In genomic region chr10:58546722-58547121, GRCh38 we compare ENCODE assay signal across 21 cellular contexts. TPM values are rescaled to one million over a fixed set of nuclear protein-coding genes. Genes with fewer than 3 reads are reported as not detected.
DNase-seq lines count a peak whose midpoint lies in the region; ATAC-seq, FAIRE-seq and TF ChIP-seq lines count a peak whose summit lies in the region.
"Had no signal": no experiment of that assay in that cellular context is flagged by ENCODE, and none has a peak within 500 bp of the region (broad histone marks: within the 10 kb centered on the region; RNA-seq: fewer than 3 reads in every experiment).

No MANE protein-coding gene starts in this region.

- no peaks in the 10 kb centered on the region for H3K9me2 ChIP-seq in GM23248 (ENCODE audit: insufficient read depth)

- no peak overlapping the region for H2AFZ ChIP-seq in GM23248

- H3K4me1 Mint-ChIP-seq in activated CD4-positive, alpha-beta T cell treated with anti-CD3 and anti-CD28 coated beads, Interleukin-2, amount 10 ng/mL, durations not matched to agents 24 days and 14 days: no peaks in the 10 kb centered on the region
- H3K4me1 Mint-ChIP-seq: CD4-positive, alpha-beta memory T cell had no signal

- no peak overlapping the region for H3K27ac Mint-ChIP-seq in activated CD4-positive, alpha-beta T cell treated with anti-CD3 and anti-CD28 coated beads, Interleukin-2, amount 10 ng/mL, durations not matched to agents 24 days and 14 days
- H3K27ac Mint-ChIP-seq: CD14-positive monocyte; CD4-positive, alpha-beta memory T cell had no signal

- no peak overlapping the region for H3K27ac ChIP-seq in GM23248
- no peak overlapping the region for H3K27ac ChIP-seq in dorsolateral prefrontal cortex
- H3K27ac ChIP-seq: BLaER1 had no signal

- H3K9me3 ChIP-seq in GM23248 (ENCODE audit: low read depth): no peaks in the 10 kb centered on the region
- H3K9me3 ChIP-seq: BLaER1 had no signal

- TF ChIP-seq CTCF in AG10803 (conservative IDR thresholded peaks at IDR 0.05; ENCODE audit: low read length): no peak
- no peak for TF ChIP-seq CTCF in omental fat pad (IDR thresholded peaks at IDR 0.05)
- no peak for TF ChIP-seq CTCF in dorsolateral prefrontal cortex (IDR thresholded peaks at IDR 0.05 in 54 of 56, conservative IDR thresholded peaks at IDR 0.05 in 2 of 56; ENCODE audit: low read depth in 1 of 56, partially characterized antibody in 56 of 56)

- peaks cover 5% of the 10 kb centered on the region; the same call in 1 of the 2 replicates for H3K36me3 ChIP-seq in GM23248 (ENCODE audit: low read depth)
- H3K36me3 ChIP-seq: BLaER1 had no signal

- no peaks in the 10 kb centered on the region for H3K27me3 ChIP-seq in GM23248 (replicated peaks; ENCODE audit: insufficient read depth)
- no peaks in the 10 kb centered on the region for H3K27me3 ChIP-seq in dorsolateral prefrontal cortex
- H3K27me3 ChIP-seq: BLaER1 had no signal

- peak overlapping the region; percentile 22 for H3K4me2 ChIP-seq in GM23248 (ENCODE audit: unreplicated experiment)
- H3K4me2 ChIP-seq: BLaER1 had no signal

- H4K20me1 ChIP-seq in GM23248 (ENCODE audit: insufficient read depth): no peaks in the 10 kb centered on the region; the same call in 1 of the 2 replicates
- H4K20me1 ChIP-seq: BLaER1 had no signal

- no peaks in the 10 kb centered on the region for H3K27me3 Mint-ChIP-seq in activated CD4-positive, alpha-beta T cell treated with anti-CD3 and anti-CD28 coated beads, Interleukin-2, amount 10 ng/mL, durations not matched to agents 24 days and 14 days
- H3K27me3 Mint-ChIP-seq: CD4-positive, alpha-beta memory T cell had no signal

- 92 to 93% methylated on average over 2 of the region's 2 CpGs for WGBS in GM23248 (ENCODE audit: low coverage in 1 of 2, low lambda C conversion rate in 2 of 2, missing lambda C conversion rate in 2 of 2), 2 experiments

- H3F3A ChIP-seq in GM23248 (ENCODE audit: insufficient read depth): peaks cover 47% of the 10 kb centered on the region

- no peak overlapping the region for H3K9ac ChIP-seq in GM23248
- H3K9ac ChIP-seq: BLaER1 had no signal

- no peak overlapping the region for H3K4me3 Mint-ChIP-seq in activated CD4-positive, alpha-beta T cell treated with anti-CD3 and anti-CD28 coated beads, Interleukin-2, amount 10 ng/mL, durations not matched to agents 24 days and 14 days
- H3K4me3 Mint-ChIP-seq: CD14-positive monocyte; CD4-positive, alpha-beta memory T cell had no signal

- ATAC-seq in omental fat pad (ENCODE audit: low FRiP score) (peak; percentile 61), HG03342 (IDR thresholded peaks at IDR 0.05; ENCODE audit: unreplicated experiment) (no peak)
- ATAC-seq: K562 had no signal

- peak; percentile 78 for FAIRE-seq in frontal cortex (lab: Jason Lieb, UNC)
- FAIRE-seq: A204.1, GM19239, HTR-8/SVneo, K562 had no signal

- H3K9me3 Mint-ChIP-seq in activated CD4-positive, alpha-beta T cell treated with anti-CD3 and anti-CD28 coated beads, Interleukin-2, amount 10 ng/mL, durations not matched to agents 24 days and 14 days: no peaks in the 10 kb centered on the region
- H3K9me3 Mint-ChIP-seq: CD14-positive monocyte had no signal

- no peaks in the 10 kb centered on the region for H3K36me3 Mint-ChIP-seq in activated CD4-positive, alpha-beta T cell treated with anti-CD3 and anti-CD28 coated beads, Interleukin-2, amount 10 ng/mL, durations not matched to agents 24 days and 14 days (ENCODE audit: low read depth)
- H3K36me3 Mint-ChIP-seq: CD14-positive monocyte; CD4-positive, alpha-beta memory T cell had no signal

- in situ Hi-C loops in GM23248 (cut with MboI): loop anchor here (10.0 kb wide), 1 partner anchor 398 kb away; no protein-coding TSS in a partner anchor

- H3K4me3 ChIP-seq in AG10803 (ENCODE audit: low read length) (no peak overlapping the region), GM23248 (no peak overlapping the region), dorsolateral prefrontal cortex (no peak overlapping the region)
- H3K4me3 ChIP-seq: BLaER1, K562 had no signal

- DNase-seq in AG10803 (ENCODE audit: low read depth) (peak; percentile 14), GM23248 (no peak), frontal cortex (ENCODE audit: low spot score in 2 of 2) (no peak), omental fat pad (ENCODE audit: low spot score) (no peak), dorsolateral prefrontal cortex (no peak), NCI-H2227 (lab: John Stamatoyannopoulos, UW; ENCODE audit: unreplicated experiment) (no peak)
- no peak for DNase-seq in activated CD4-positive, alpha-beta T cell treated with anti-CD3 and anti-CD28 coated beads, Interleukin-2, amount 10 ng/mL, durations not matched to agents 24 days and 14 days
- DNase-seq: Calu3; CD4-positive, alpha-beta memory T cell; DND-41; EL; HCEC 1CT; IMR-90 had no signal

- peaks cover 28% of the 10 kb centered on the region for H3K4me1 ChIP-seq in GM23248 (ENCODE audit: insufficient read depth)
- H3K4me1 ChIP-seq: BLaER1 had no signal

- intact Hi-C loops in activated CD4-positive, alpha-beta T cell treated with anti-CD3 and anti-CD28 coated beads, Interleukin-2, amount 10 ng/mL, durations not matched to agents 24 days and 14 days (cut with micrococcal nuclease): no loop called here
- intact Hi-C loops in dorsolateral prefrontal cortex (cut with DNase I): no loop called here

- peaks cover 100% of the 10 kb centered on the region for H3K79me2 ChIP-seq in GM23248 (ENCODE audit: insufficient read depth)

RNA-seq across cellular contexts. Expression of gene BICC1, which starts 34.0 kb away (rescaled TPM):
- 80.5 and 86.8 TPM in 2 replicates for total RNA-seq in GM23248 (2014; rRNA removed; shearing (Covaris generic))
- polyA plus RNA-seq in GM23248 (2016; fragmentation: Nextera tagmentation; extraction: Ambion mirVana): 95.8 and 97.0 TPM in 2 replicates
- total RNA-seq in frontal cortex (4.5 TPM), omental fat pad (10 to 100 TPM; 14.8 to 44.6 (median 27.2) TPM), dorsolateral prefrontal cortex (10 to 100 TPM in 2 of 120 experiments, 1 to 10 TPM in 118; 3.2 to 11.1 (median 6.2) TPM)
- total RNA-seq in activated CD4-positive, alpha-beta T cell treated with anti-CD3 and anti-CD28 coated beads, Interleukin-2, amount 10 ng/mL, durations not matched to agents 24 days and 14 days: not detected in 2 replicates
- total RNA-seq: CD4-positive, alpha-beta memory T cell; G401; K562 had no signal
- polyA plus RNA-seq: CD4-positive, alpha-beta memory T cell; K562 had no signal
